Comparison of ENCODE assay signal across 1 cellular context in the genomic region with DNA sequence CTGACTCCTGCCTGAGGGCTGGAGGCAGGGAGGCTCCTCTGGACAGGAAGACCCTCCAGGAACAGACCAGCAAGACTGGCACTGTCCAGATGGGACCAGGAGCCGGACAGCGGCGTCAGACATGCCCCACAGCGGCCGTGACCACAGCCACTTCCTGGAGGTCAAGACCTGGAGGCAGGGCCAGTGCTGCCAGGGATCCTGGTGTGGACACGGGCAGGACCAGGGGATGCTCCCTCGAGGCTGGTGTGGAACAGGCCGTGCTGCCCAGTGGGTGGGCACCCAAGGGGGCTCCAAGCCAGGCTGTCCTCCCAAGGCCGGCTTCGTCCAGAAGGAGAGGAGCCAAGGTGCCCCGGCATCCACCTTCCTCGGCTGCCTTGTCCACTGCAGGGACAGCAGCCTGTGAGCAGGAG.
A peak's percentile ranks its signal among the peaks of the same experiment; 100 is the strongest.
TF ChIP-seq lines count a peak whose summit lies in the region.

No MANE protein-coding gene starts in this region.

TF ChIP-seq in K562, 482 proteins besides CTCF, POLR2A, EP300 and RAD21 (continued from another document):
- TF ChIP-seq ZNF395 (CRISPR knock-in tag; IDR thresholded peaks at IDR 0.05): no peak
- TF ChIP-seq NR4A1 (CRISPR knock-in tag; IDR thresholded peaks at IDR 0.05): no peak; the same call in 1 of the 2 replicates
- TF ChIP-seq NR4A1 (tag; IDR thresholded peaks at IDR 0.05): peak; percentile 34; the same call in 1 of the 2 replicates
